Comparison of ENCODE assay signal across 1 cellular context in genomic region chr17:77449908-77450741, GRCh38.
TF ChIP-seq lines count a peak whose summit lies in the region.

No MANE protein-coding gene starts in this region.

TF ChIP-seq in K562, 482 proteins besides CTCF, POLR2A, EP300 and RAD21 (continued from another document):
- TF ChIP-seq E2F1 (CRISPR knock-in tag; IDR thresholded peaks at IDR 0.05) (no peak), ATF4 (CRISPR knock-in tag; IDR thresholded peaks at IDR 0.05) (no peak), RNF219 (CRISPR knock-in tag; IDR thresholded peaks at IDR 0.05) (no peak), PATZ1 (CRISPR knock-in tag; IDR thresholded peaks at IDR 0.05; ENCODE audit: borderline replicate concordance) (no peak), STAT5B (CRISPR knock-in tag; IDR thresholded peaks at IDR 0.05) (no peak), STAT6 (CRISPR knock-in tag; IDR thresholded peaks at IDR 0.05) (no peak), DACH1 (IDR thresholded peaks at IDR 0.05; ENCODE audit: partially characterized antibody) (no peak), PRDM10 (IDR thresholded peaks at IDR 0.05; ENCODE audit: partially characterized antibody) (no peak), NCOR1 (IDR thresholded peaks at IDR 0.05) (no peak), MITF (IDR thresholded peaks at IDR 0.05) (no peak), CBX5 (IDR thresholded peaks at IDR 0.05; ENCODE audit: borderline replicate concordance, low read depth) (no peak), ZNF124 (CRISPR knock-in tag; IDR thresholded peaks at IDR 0.05) (no peak)
TF ChIP-seq in K562: peak in this region for 45.
